ENCODE assay signal across 24 cellular contexts in genomic region chr4:61630548-61630947, GRCh38.
"Had no signal": no experiment of that assay in that cellular context is flagged by ENCODE, and none has a peak within 500 bp of the region (broad histone marks: within the 10 kb centered on the region; RNA-seq: fewer than 3 reads in every experiment).

No MANE protein-coding gene starts in this region.

- DNase-seq: hypothalamus; immature natural killer cell; kidney; left ventricle myocardium inferior; naive B cell; natural killer cell; nephron progenitor cell; ovary; right lobe of liver; stimulated activated CD4-positive, alpha-beta T cell treated with anti-CD3 and anti-CD28 coated beads, Interleukin-15, amount 100 ng/mL, for 24 hours; stimulated activated CD4-positive, alpha-beta T cell treated with anti-CD3 and anti-CD28 coated beads, Interleukin-2, amount 100 ng/mL, for 24 hours; stimulated activated CD4-positive, alpha-beta T cell treated with anti-CD3 and anti-CD28 coated beads, Interleukin-4, amount 100 ng/mL, for 1 hour; stimulated activated naive B cell treated with anti-CD40 and anti-IgM and Interleukin-4, amounts not matched to agents 10 μg/mL and 1 μg/mL and 100 μg/mL, for 72 hours; stimulated activated naive CD8-positive, alpha-beta T cell treated with anti-CD3 and anti-CD28 coated beads, Interleukin-15, Interleukin-2, amounts not matched to agents 100 U/mL and 50 U/mL, for 24 hours; stomach; testis; thyroid gland; transverse colon; upper lobe of left lung had no signal

- H3K27me3 ChIP-seq: neural progenitor cell, ovary, right atrium auricular region, right lobe of liver, stomach, testis, thyroid gland, transverse colon, upper lobe of left lung, vagina had no signal

- H3K36me3 ChIP-seq: left ventricle myocardium inferior, neural progenitor cell, ovary, right atrium auricular region, right lobe of liver, stomach, thyroid gland, transverse colon, upper lobe of left lung, vagina had no signal

- H3K4me2 ChIP-seq: neural progenitor cell, smooth muscle cell had no signal

- H3K4me1 ChIP-seq: left ventricle myocardium inferior, neural progenitor cell, right atrium auricular region, right lobe of liver, stomach, testis, thyroid gland, upper lobe of left lung, vagina had no signal

- H3K9ac ChIP-seq: neural progenitor cell had no signal

- H3K4me3 ChIP-seq: left ventricle myocardium inferior, lung, neural progenitor cell, ovary, right atrium auricular region, right lobe of liver, smooth muscle cell, stomach, testis, thyroid gland, transverse colon, upper lobe of left lung, vagina had no signal

- H3K9me3 ChIP-seq: left ventricle myocardium inferior, ovary, right atrium auricular region, right lobe of liver, stomach, testis, thyroid gland, transverse colon, upper lobe of left lung, vagina had no signal

- ATAC-seq: natural killer cell; right lobe of liver; stimulated activated naive B cell treated with anti-CD40 and anti-IgM and Interleukin-4, amounts not matched to agents 10 μg/mL and 1 μg/mL and 100 μg/mL, for 72 hours; stimulated activated naive CD8-positive, alpha-beta T cell treated with anti-CD3 and anti-CD28 coated beads, Interleukin-15, Interleukin-2, amounts not matched to agents 100 U/mL and 50 U/mL, for 24 hours had no signal

- H3K27ac ChIP-seq: left ventricle myocardium inferior, neural progenitor cell, ovary, right atrium auricular region, right lobe of liver, stomach, testis, thyroid gland, transverse colon, upper lobe of left lung, vagina had no signal

- H2AFZ ChIP-seq: neural progenitor cell had no signal
